1 cellular context compared by ENCODE assay signal in genomic region chr1:9292361-9293240, GRCh38.
TF ChIP-seq lines count a peak whose summit lies in the region.

TSS of gene SPSB1 (plus strand) at chr1:9292894. CDS start at chr1:9355892, 62,998 bp downstream.

TF ChIP-seq in K562, 482 proteins besides CTCF, POLR2A, EP300 and RAD21 (continued from another document):
- TF ChIP-seq UBTF (IDR thresholded peaks at IDR 0.05; ENCODE audit: borderline replicate concordance in 1 of 2, low read depth in 2 of 2, low read length in 2 of 2) (peak; percentile 88 to 98; a peak in 3 of 4 replicates), HNRNPLL (IDR thresholded peaks at IDR 0.05; ENCODE audit: low read depth, low read length, poor library complexity, severe bottlenecking) (peak; percentile 67), POLR2G (IDR thresholded peaks at IDR 0.05; ENCODE audit: low read depth, low read length) (peak; percentile 75), ZNF384 (IDR thresholded peaks at IDR 0.05; ENCODE audit: low read depth, low read length) (peak; percentile 97), SMAD3 (CRISPR knock-in tag; conservative IDR thresholded peaks at IDR 0.05) (no peak), STAT6 (CRISPR knock-in tag; IDR thresholded peaks at IDR 0.05) (no peak), YY1 (IDR thresholded peaks at IDR 0.05; ENCODE audit: borderline replicate concordance in 1 of 3, control insufficient read depth in 1 of 3, extremely low read depth in 1 of 3, insufficient read depth in 3 of 3, insufficient read length in 1 of 3, insufficient replicate concordance in 2 of 3, low read depth in 1 of 3, low read length in 2 of 3) (peak in 1 of 3 experiments; percentile 11), ZNF408 (CRISPR knock-in tag; IDR thresholded peaks at IDR 0.05; ENCODE audit: low read depth) (0 out of 2 replicates have a peak, but pooled peaks have one; percentile 30)
